18 cellular contexts compared by ENCODE assay signal in the genomic region with DNA sequence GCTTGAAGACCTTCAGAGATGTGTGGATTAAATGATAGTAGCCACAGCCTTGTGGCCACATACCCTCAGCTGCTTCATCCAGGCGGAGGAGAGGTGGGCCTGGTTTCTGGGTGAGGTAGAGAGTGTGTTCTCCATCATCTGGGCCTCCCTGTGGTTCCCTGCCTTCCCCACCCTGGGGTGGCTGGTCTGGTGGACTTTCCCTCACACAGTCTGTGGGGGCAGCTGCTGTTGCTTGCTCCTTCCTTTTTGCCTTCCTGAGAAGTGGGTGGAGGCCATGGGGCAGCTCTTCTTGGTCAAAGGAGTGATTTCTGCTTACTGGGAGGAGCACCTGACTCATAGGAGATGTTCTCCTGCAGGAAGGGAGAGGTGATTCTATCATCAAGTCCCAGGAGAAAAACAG.
DNase-seq lines count a peak whose midpoint lies in the region; ATAC-seq, FAIRE-seq and TF ChIP-seq lines count a peak whose summit lies in the region.
"Had no signal": no experiment of that assay in that cellular context is flagged by ENCODE, and none has a peak within 500 bp of the region (broad histone marks: within the 10 kb centered on the region; RNA-seq: fewer than 3 reads in every experiment).

No MANE protein-coding gene starts in this region.

- DNase-seq in stimulated activated naive CD8-positive, alpha-beta T cell treated with anti-CD3 and anti-CD28 coated beads, Interleukin-15, Interleukin-2, amounts not matched to agents 100 U/mL and 50 U/mL, for 24 hours, result no peak
- DNase-seq in stimulated activated naive CD8-positive, alpha-beta T cell treated with anti-CD3 and anti-CD28 coated beads, Interleukin-15, amount 100 ng/mL, for 72 hours, result no peak
- DNase-seq in GM12878 (ENCODE audit: low read depth, low spot score), result no peak
- no peak for DNase-seq in head of caudate nucleus
- DNase-seq in GM19238 (ENCODE audit: insufficient read length, low spot score), result no peak
- no peak for DNase-seq in Karpas-422
- DNase-seq: ACHN; activated CD8-positive, alpha-beta T cell treated with anti-CD3 and anti-CD28 coated beads, Interleukin-2, amount 10 ng/mL, durations not matched to agents 7 days and 5 days; islet precursor cell; NCI-H1436 treated with DMSO at 0.1 percent for 48 hours; NCI-H2227 treated with DMSO at 0.1 percent for 48 hours; NK-92 treated with Interleukin-12 subunit alpha and Interleukin-12 subunit beta, amount 100 ng/mL, for 24 hours; RPMI8226 had no signal

- in situ Hi-C loops in GM12878 (cut with MboI), result no loop called here

- WGBS in GM12878 (ENCODE audit: insufficient coverage, insufficient replicate concordance, low lambda C conversion rate, missing lambda C conversion rate), result 52% methylated on average over 1 of the region's 1 CpG

- H3K9ac ChIP-seq in GM12878 (ENCODE audit: control insufficient read depth, insufficient read depth, low read length), result no peak overlapping the region
- H3K9ac ChIP-seq in mucosa of rectum (ENCODE audit: low read depth in 1 of 2, low read length in 2 of 2), result peak overlapping the region in 1 of 2 donors; percentile 57
- H3K9ac ChIP-seq in Karpas-422 (ENCODE audit: low read length), result no peak overlapping the region

- no peak for FAIRE-seq in GM12878 (lab: Jason Lieb, UNC)

- H4K20me1 ChIP-seq in GM12878 (ENCODE audit: control insufficient read depth, insufficient read depth) (no peaks in the 10 kb centered on the region), Karpas-422 (ENCODE audit: insufficient read depth, low read depth, low read length) (peaks cover 16% of the 10 kb centered on the region; the same call in 1 of the 2 replicates)

- H3K4me2 ChIP-seq in GM12878 (ENCODE audit: control insufficient read depth, insufficient read depth), result no peak overlapping the region
- H3K4me2 ChIP-seq in Karpas-422 (ENCODE audit: low read depth, low read length, poor library complexity, severe bottlenecking), result no peak overlapping the region

- H3K27me3 ChIP-seq in GM12878 (replicated peaks in 1 of 2; ENCODE audit: control insufficient read depth in 2 of 2, insufficient read depth in 2 of 2, low read length in 1 of 2), result no peaks in the 10 kb centered on the region
- no peaks in the 10 kb centered on the region for H3K27me3 ChIP-seq in mucosa of rectum (ENCODE audit: control insufficient read depth in 2 of 2, insufficient read depth in 2 of 2, low read length in 2 of 2)
- H3K27me3 ChIP-seq in Karpas-422 (ENCODE audit: low read length), result no peaks in the 10 kb centered on the region
- H3K27me3 ChIP-seq: neutrophil had no signal

- SMC1A ChIA-PET in GM12878 (lab: Charles Lee; ENCODE audit: uncharacterized antibody, unreplicated experiment), result interaction anchor here (1.2 to 23.9 kb wide), 5 partner anchors 10 to 144 kb away, joined by 3 to 329 read pairs (median 4); no protein-coding TSS in a partner anchor

- H3K9me3 ChIP-seq in GM12878 (replicated peaks; ENCODE audit: control insufficient read depth, insufficient read depth, low read length) (no peaks in the 10 kb centered on the region), mucosa of rectum (ENCODE audit: control insufficient read depth in 2 of 2, low read length in 2 of 2) (no peaks in the 10 kb centered on the region), Karpas-422 (ENCODE audit: low read length) (no peaks in the 10 kb centered on the region)
- H3K9me3 ChIP-seq: neutrophil had no signal

- CTCF ChIA-PET in GM12878 (lab: Yijun Ruan, JAX), result interaction anchor here (0.6 to 1.3 kb wide), 5 partner anchors 13 to 68 kb away, joined by 3 to 7 read pairs (median 3); no protein-coding TSS in a partner anchor

- no TSS peak for BruUV-seq in GM12878 (replicated peaks; lab: Mats Ljungman, UMichigan)

- H3K4me3 ChIP-seq in GM12878, result no peak overlapping the region
- no peak overlapping the region for H3K4me3 ChIP-seq in mucosa of rectum (ENCODE audit: low read length in 2 of 2)
- no peak overlapping the region for H3K4me3 ChIP-seq in Karpas-422 (ENCODE audit: low read length)

- no peaks in the 10 kb centered on the region for H3K9me3 Mint-ChIP-seq in stimulated activated naive CD8-positive, alpha-beta T cell treated with anti-CD3 and anti-CD28 coated beads, Interleukin-15, amount 100 ng/mL, for 72 hours
- H3K9me3 Mint-ChIP-seq: activated T-helper 17 cell treated with anti-CD3 and anti-CD28 coated beads, Interleukin-2, amount 50 U/mL, for 72 hours; type B pancreatic cell had no signal

- peaks cover 27% of the 10 kb centered on the region for H3K4me1 Mint-ChIP-seq in stimulated activated naive CD8-positive, alpha-beta T cell treated with anti-CD3 and anti-CD28 coated beads, Interleukin-15, amount 100 ng/mL, for 72 hours

- peak overlapping the region; percentile 56 for H3K27ac ChIP-seq in GM12878 (ENCODE audit: control insufficient read depth, insufficient read depth)
- peak overlapping the region; percentile 5 to 84 for H3K27ac ChIP-seq in mucosa of rectum (ENCODE audit: low read depth in 2 of 2, low read length in 2 of 2)
- no peak overlapping the region for H3K27ac ChIP-seq in Karpas-422 (ENCODE audit: low read length)
- H3K27ac ChIP-seq: neutrophil had no signal

- H3K4me1 ChIP-seq in GM12878 (ENCODE audit: control insufficient read depth, insufficient read depth, low read length) (peaks cover 18% of the 10 kb centered on the region), mucosa of rectum (ENCODE audit: control insufficient read depth in 2 of 2, insufficient read depth in 2 of 2, low read length in 2 of 2) (peaks cover 19 to 52% of the 10 kb centered on the region in 2 donors), Karpas-422 (ENCODE audit: low read length) (peaks cover 44% of the 10 kb centered on the region)

- H3K9me2 ChIP-seq in Karpas-422 (replicated peaks; ENCODE audit: insufficient read depth, low read length), result no peaks in the 10 kb centered on the region

- H3K27me3 Mint-ChIP-seq in stimulated activated naive CD8-positive, alpha-beta T cell treated with anti-CD3 and anti-CD28 coated beads, Interleukin-15, amount 100 ng/mL, for 72 hours, result no peaks in the 10 kb centered on the region
- H3K27me3 Mint-ChIP-seq: activated T-helper 17 cell treated with anti-CD3 and anti-CD28 coated beads, Interleukin-2, amount 50 U/mL, for 72 hours; type B pancreatic cell had no signal

- RAD21 ChIA-PET in GM12878 (lab: Charles Lee; ENCODE audit: unreplicated experiment), result interaction anchor here (0.6 to 6.5 kb wide), 6 partner anchors 12 to 126 kb away, joined by 3 to 42 read pairs (median 6); no protein-coding TSS in a partner anchor

- TF ChIP-seq EP300 in GM12878 (IDR thresholded peaks at IDR 0.05; ENCODE audit: borderline replicate concordance in 1 of 2, control insufficient read depth in 1 of 2, low read depth in 2 of 2, low read length in 2 of 2), result no peak

- POLR2A ChIA-PET in GM12878 (lab: Charles Lee), result interaction anchor here (0.6 to 2.3 kb wide), 5 partner anchors 8 to 36 kb away, joined by 3 to 9 read pairs (median 4); no protein-coding TSS in a partner anchor

- H2AFZ ChIP-seq in GM12878 (ENCODE audit: control insufficient read depth, low read depth, low read length) (no peak overlapping the region), Karpas-422 (ENCODE audit: low read length) (no peak overlapping the region)

- H3K27ac Mint-ChIP-seq in stimulated activated naive CD8-positive, alpha-beta T cell treated with anti-CD3 and anti-CD28 coated beads, Interleukin-15, amount 100 ng/mL, for 72 hours, result peak overlapping the region in 1 of 2 donors; percentile 63
- H3K27ac Mint-ChIP-seq: activated CD8-positive, alpha-beta T cell treated with anti-CD3 and anti-CD28 coated beads, Interleukin-2, amount 10 ng/mL, durations not matched to agents 7 days and 5 days; activated T-helper 17 cell treated with anti-CD3 and anti-CD28 coated beads, Interleukin-2, amount 50 U/mL, for 72 hours; type B pancreatic cell had no signal

- no peak for TF ChIP-seq CTCF in GM12878 (IDR thresholded peaks at IDR 0.05 in 2 of 3, conservative IDR thresholded peaks at IDR 0.05 in 1 of 3; ENCODE audit: control insufficient read depth in 2 of 3, extremely low read depth in 1 of 3, insufficient read depth in 1 of 3, low read depth in 3 of 3, low read length in 3 of 3)

- intact Hi-C loops in GM12878 (cut with micrococcal nuclease; ENCODE audit: unreplicated experiment) (no loop called here), head of caudate nucleus (cut with DNase I) (no loop called here)

- peak; percentile 33 for ATAC-seq in stimulated activated naive CD8-positive, alpha-beta T cell treated with anti-CD3 and anti-CD28 coated beads, Interleukin-15, Interleukin-2, amounts not matched to agents 100 U/mL and 50 U/mL, for 24 hours
- ATAC-seq in stimulated activated naive CD8-positive, alpha-beta T cell treated with anti-CD3 and anti-CD28 coated beads, Interleukin-15, amount 100 ng/mL, for 72 hours, result no peak
- ATAC-seq in GM12878 (peak; percentile 77), GM19455 (IDR thresholded peaks at IDR 0.05; ENCODE audit: unreplicated experiment) (no peak)
- ATAC-seq: activated CD8-positive, alpha-beta T cell treated with anti-CD3 and anti-CD28 coated beads, Interleukin-2, amount 10 ng/mL, durations not matched to agents 7 days and 5 days; activated T-helper 17 cell treated with anti-CD3 and anti-CD28 coated beads, Interleukin-2, amount 50 U/mL, for 72 hours had no signal

- H3K36me3 ChIP-seq in GM12878 (ENCODE audit: control insufficient read depth in 2 of 2, insufficient read depth in 2 of 2, low read length in 1 of 2) (peaks cover 0 to 2% of the 10 kb centered on the region in 2 experiments), mucosa of rectum (ENCODE audit: control insufficient read depth in 2 of 2, insufficient read depth in 2 of 2, low read length in 2 of 2) (peaks cover 0 to 3% of the 10 kb centered on the region in 2 donors), Karpas-422 (ENCODE audit: insufficient read depth, low read length) (no peaks in the 10 kb centered on the region)
- H3K36me3 ChIP-seq: neutrophil had no signal

- no peak overlapping the region for H3K4me3 Mint-ChIP-seq in stimulated activated naive CD8-positive, alpha-beta T cell treated with anti-CD3 and anti-CD28 coated beads, Interleukin-15, amount 100 ng/mL, for 72 hours
- H3K4me3 Mint-ChIP-seq: activated CD8-positive, alpha-beta T cell treated with anti-CD3 and anti-CD28 coated beads, Interleukin-2, amount 10 ng/mL, durations not matched to agents 7 days and 5 days; activated T-helper 17 cell treated with anti-CD3 and anti-CD28 coated beads, Interleukin-2, amount 50 U/mL, for 72 hours; type B pancreatic cell had no signal

- no peak for TF ChIP-seq POLR2A in GM12878 (IDR thresholded peaks at IDR 0.05; ENCODE audit: low read depth, low read length)

- H3K79me2 ChIP-seq in GM12878 (ENCODE audit: control insufficient read depth, insufficient read depth, low read length) (peaks cover 28% of the 10 kb centered on the region), Karpas-422 (ENCODE audit: low read length) (peaks cover 91% of the 10 kb centered on the region)

- TF ChIP-seq RAD21 in GM12878 (IDR thresholded peaks at IDR 0.05; ENCODE audit: insufficient read depth, low read depth, low read length), result no peak

TF ChIP-seq in GM12878, 131 proteins besides CTCF, POLR2A, EP300 and RAD21:
- TF ChIP-seq NBN (IDR thresholded peaks at IDR 0.05) (no peak), MTA2 (IDR thresholded peaks at IDR 0.05; ENCODE audit: low read depth) (no peak), ZNF217 (IDR thresholded peaks at IDR 0.05) (no peak), RUNX3 (IDR thresholded peaks at IDR 0.05; ENCODE audit: low read length) (peak; percentile 59)
TF ChIP-seq in GM12878: peak in this region for 1.

Comparison
In these comparisons a context has a peak if more than half of its experiments do, and no peak if none do; other contexts are left out.
1. ATAC-seq: peak in stimulated activated naive CD8-positive, alpha-beta T cell treated with anti-CD3 and anti-CD28 coated beads, Interleukin-15, Interleukin-2, amounts not matched to agents 100 U/mL and 50 U/mL, for 24 hours (single experiment) and GM12878 (single experiment); none in stimulated activated naive CD8-positive, alpha-beta T cell treated with anti-CD3 and anti-CD28 coated beads, Interleukin-15, amount 100 ng/mL, for 72 hours (single experiment) and GM19455 (single experiment).